Comparison of ENCODE assay signal across 23 cellular contexts in the genomic region with DNA sequence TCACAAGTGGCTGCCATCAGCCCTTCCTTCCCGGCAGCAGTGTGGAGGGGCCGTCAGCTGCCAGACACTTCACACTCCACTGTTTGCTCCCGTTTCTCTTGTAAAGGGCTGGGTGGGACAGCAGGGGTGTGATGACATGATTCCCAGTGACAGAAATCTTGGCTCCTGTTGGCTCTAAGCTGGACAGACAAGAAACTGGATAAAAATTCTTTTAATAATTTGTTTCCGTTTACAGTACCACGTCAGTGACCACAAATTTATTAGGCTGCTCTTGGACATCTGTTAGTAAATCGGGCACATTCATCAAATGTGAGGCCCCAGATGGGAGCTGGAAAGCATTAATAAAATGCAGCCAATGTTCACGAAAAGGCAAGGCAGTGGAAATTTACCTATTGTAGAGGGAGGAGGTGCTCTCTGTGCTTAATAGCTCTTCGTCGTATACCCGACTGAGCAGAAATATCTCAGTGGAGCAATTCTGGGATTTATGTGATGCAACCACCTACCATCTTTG.
DNase-seq lines count a peak whose midpoint lies in the region; ATAC-seq, FAIRE-seq and TF ChIP-seq lines count a peak whose summit lies in the region.
"Had no signal": no experiment of that assay in that cellular context is flagged by ENCODE, and none has a peak within 500 bp of the region (broad histone marks: within the 10 kb centered on the region; RNA-seq: fewer than 3 reads in every experiment).

No MANE protein-coding gene starts in this region.

- H3K79me2 ChIP-seq in PC-3 (ENCODE audit: low read length), result no peaks in the 10 kb centered on the region

- H3K27me3 Mint-ChIP-seq in osteocyte (ENCODE audit: unreplicated experiment), result no peaks in the 10 kb centered on the region
- H3K27me3 Mint-ChIP-seq in activated T-helper 17 cell treated with anti-CD3 and anti-CD28 coated beads, Interleukin-2, amount 50 U/mL, for 72 hours, result peaks cover 6% of the 10 kb centered on the region
- H3K27me3 Mint-ChIP-seq: activated CD4-positive, alpha-beta T cell treated with anti-CD3 and anti-CD28 coated beads, Interleukin-2, amount 10 ng/mL, durations not matched to agents 24 days and 14 days; CD4-positive, alpha-beta memory T cell had no signal

- no peaks in the 10 kb centered on the region for H3K9me2 ChIP-seq in PC-3 (replicated peaks; ENCODE audit: low read length)

- TF ChIP-seq CTCF in PC-3 (conservative IDR thresholded peaks at IDR 0.05; ENCODE audit: low read depth, low read length) (no peak), left lung (IDR thresholded peaks at IDR 0.05) (no peak), osteocyte (IDR thresholded peaks at IDR 0.05) (no peak)

- no peak overlapping the region for H3K9ac ChIP-seq in PC-3 (ENCODE audit: low read length)
- H3K9ac ChIP-seq: neural progenitor cell had no signal

- no TSS peak for BruUV-seq in PC-3 (replicated peaks; lab: Mats Ljungman, UMichigan)

- CTCF ChIA-PET in PC-3 (lab: Charles Lee), result interaction anchor here (0.6 kb wide), 1 partner anchor 747 kb away, joined by 3 read pairs; no protein-coding TSS in a partner anchor

- H4K20me1 ChIP-seq in PC-3 (ENCODE audit: low read length), result no peaks in the 10 kb centered on the region

- ATAC-seq in PC-3, result peak; percentile 69
- peak; percentile 57 for ATAC-seq in left lung
- ATAC-seq in GM21737 (IDR thresholded peaks at IDR 0.05; ENCODE audit: unreplicated experiment), result no peak
- no peak for ATAC-seq in activated T-helper 17 cell treated with anti-CD3 and anti-CD28 coated beads, Interleukin-2, amount 50 U/mL, for 72 hours (replicated peaks)
- ATAC-seq: esophagus mucosa had no signal

- H3F3A ChIP-seq in PC-3 (ENCODE audit: low read length, unreplicated experiment), result no peaks in the 10 kb centered on the region

- H3K36me3 ChIP-seq in PC-3 (ENCODE audit: low read depth, low read length) (no peaks in the 10 kb centered on the region), left lung (no peaks in the 10 kb centered on the region)
- H3K36me3 ChIP-seq: cardiac muscle cell, left ventricle myocardium inferior, neural progenitor cell had no signal

- no peak overlapping the region for H2AFZ ChIP-seq in PC-3 (ENCODE audit: low read length)
- H2AFZ ChIP-seq: neural progenitor cell had no signal

- POLR2A ChIA-PET in PC-3 (lab: Charles Lee; ENCODE audit: unreplicated experiment), result no interaction called here

- H3K4me3 ChIP-seq in PC-3 (ENCODE audit: low read length) (no peak overlapping the region), left lung (no peak overlapping the region)
- H3K4me3 ChIP-seq: cardiac muscle cell, left ventricle myocardium inferior, neural progenitor cell had no signal

- intact Hi-C loops in PC-3 (cut with micrococcal nuclease) (loop anchor here (2.0 to 5.0 kb wide), 2 partner anchors 519 to 662 kb away; no protein-coding TSS in a partner anchor), left lung (cut with DNase I) (no loop called here)

- no peaks in the 10 kb centered on the region for H3K36me3 Mint-ChIP-seq in osteocyte (ENCODE audit: unreplicated experiment)
- no peaks in the 10 kb centered on the region for H3K36me3 Mint-ChIP-seq in activated T-helper 17 cell treated with anti-CD3 and anti-CD28 coated beads, Interleukin-2, amount 50 U/mL, for 72 hours (ENCODE audit: low read depth)
- H3K36me3 Mint-ChIP-seq: CD4-positive, alpha-beta memory T cell; neural progenitor cell had no signal

- no peaks in the 10 kb centered on the region for H3K9me3 ChIP-seq in PC-3 (ENCODE audit: low read length)
- no peaks in the 10 kb centered on the region for H3K9me3 ChIP-seq in left lung
- H3K9me3 ChIP-seq: left ventricle myocardium inferior had no signal

- FAIRE-seq in HTR-8/SVneo (lab: Jason Lieb, UNC), result no peak

- H3K9me3 Mint-ChIP-seq in osteocyte (ENCODE audit: unreplicated experiment), result no peaks in the 10 kb centered on the region
- no peaks in the 10 kb centered on the region for H3K9me3 Mint-ChIP-seq in activated T-helper 17 cell treated with anti-CD3 and anti-CD28 coated beads, Interleukin-2, amount 50 U/mL, for 72 hours
- H3K9me3 Mint-ChIP-seq: activated CD4-positive, alpha-beta T cell treated with anti-CD3 and anti-CD28 coated beads, Interleukin-2, amount 10 ng/mL, durations not matched to agents 24 days and 14 days; neural progenitor cell had no signal

- H3K27me3 ChIP-seq in PC-3 (ENCODE audit: low read length), result peaks cover 99% of the 10 kb centered on the region
- no peaks in the 10 kb centered on the region for H3K27me3 ChIP-seq in left lung
- H3K27me3 ChIP-seq: cardiac muscle cell, neural progenitor cell had no signal

- peak; percentile 17 for DNase-seq in AG20443 (ENCODE audit: low spot score)
- DNase-seq in HT-29 (ENCODE audit: low spot score), result peak; percentile 89
- DNase-seq in PC-3, result peak; percentile 69
- DNase-seq in left lung, result no peak
- DNase-seq in osteocyte (ENCODE audit: extremely low spot score, unreplicated experiment), result no peak
- no peak for DNase-seq in HTR-8/SVneo (ENCODE audit: insufficient read length, low spot score)
- DNase-seq: activated CD4-positive, alpha-beta T cell treated with anti-CD3 and anti-CD28 coated beads, Interleukin-2, amount 10 ng/mL, durations not matched to agents 24 days and 14 days; activated CD8-positive, alpha-beta memory T cell treated with anti-CD3 and anti-CD28 coated beads, Interleukin-2, amount 50 U/mL, for 48 hours; activated gamma-delta T cell; amygdala; CD4-positive, alpha-beta memory T cell; DMS79 treated with DMSO at 0.1 percent for 48 hours; Kasumi-1; left ventricle myocardium inferior; NCI-H1105 treated with DMSO at 0.1 percent for 48 hours; NCI-H226; Right ventricle myocardium superior; stimulated activated CD4-positive, alpha-beta T cell treated with anti-CD3 and anti-CD28 coated beads, Interleukin-12 subunit alpha, Interleukin-12 subunit beta, amount 100 ng/mL, for 4 hours had no signal

- H3K4me1 ChIP-seq in PC-3 (ENCODE audit: insufficient read depth, low read length), result peaks cover 10% of the 10 kb centered on the region; the same call in 1 of the 2 replicates
- no peaks in the 10 kb centered on the region for H3K4me1 ChIP-seq in left lung
- H3K4me1 ChIP-seq: left ventricle myocardium inferior, neural progenitor cell had no signal

- H3K27ac ChIP-seq in PC-3 (ENCODE audit: low read length) (no peak overlapping the region), left lung (no peak overlapping the region)
- H3K27ac ChIP-seq: cardiac muscle cell, left ventricle myocardium inferior, neural progenitor cell had no signal

- no peak overlapping the region for H3K27ac Mint-ChIP-seq in osteocyte (ENCODE audit: unreplicated experiment)
- no peak overlapping the region for H3K27ac Mint-ChIP-seq in activated T-helper 17 cell treated with anti-CD3 and anti-CD28 coated beads, Interleukin-2, amount 50 U/mL, for 72 hours
- H3K27ac Mint-ChIP-seq: activated CD4-positive, alpha-beta T cell treated with anti-CD3 and anti-CD28 coated beads, Interleukin-2, amount 10 ng/mL, durations not matched to agents 24 days and 14 days; CD4-positive, alpha-beta memory T cell; neural progenitor cell had no signal

- H3K4me3 Mint-ChIP-seq in osteocyte (ENCODE audit: unreplicated experiment), result no peak overlapping the region
- no peak overlapping the region for H3K4me3 Mint-ChIP-seq in activated T-helper 17 cell treated with anti-CD3 and anti-CD28 coated beads, Interleukin-2, amount 50 U/mL, for 72 hours
- H3K4me3 Mint-ChIP-seq: activated CD4-positive, alpha-beta T cell treated with anti-CD3 and anti-CD28 coated beads, Interleukin-2, amount 10 ng/mL, durations not matched to agents 24 days and 14 days; CD4-positive, alpha-beta memory T cell; neural progenitor cell had no signal

- H3K4me2 ChIP-seq in PC-3 (ENCODE audit: low read length), result peak overlapping the region; percentile 10; the same call in 1 of the 2 replicates
- H3K4me2 ChIP-seq: neural progenitor cell had no signal

- H3K4me1 Mint-ChIP-seq in osteocyte (ENCODE audit: unreplicated experiment), result peaks cover 4% of the 10 kb centered on the region
- H3K4me1 Mint-ChIP-seq in activated T-helper 17 cell treated with anti-CD3 and anti-CD28 coated beads, Interleukin-2, amount 50 U/mL, for 72 hours, result no peaks in the 10 kb centered on the region
- H3K4me1 Mint-ChIP-seq: activated CD4-positive, alpha-beta T cell treated with anti-CD3 and anti-CD28 coated beads, Interleukin-2, amount 10 ng/mL, durations not matched to agents 24 days and 14 days; CD4-positive, alpha-beta memory T cell; neural progenitor cell had no signal

Comparison
In these comparisons a context has a peak if more than half of its experiments do, and no peak if none do; other contexts are left out.
1. DNase-seq: peak in AG20443 (single experiment), HT-29 (single experiment) and PC-3 (single experiment); none in left lung (0 of 2), osteocyte (single experiment) and HTR-8/SVneo (single experiment).
2. ATAC-seq: peak in PC-3 (single experiment) and left lung (single experiment); none in GM21737 (single experiment) and activated T-helper 17 cell treated with anti-CD3 and anti-CD28 coated beads, Interleukin-2, amount 50 U/mL, for 72 hours (single experiment).